ENCODE assay signal across 11 cellular contexts in the genomic region with DNA sequence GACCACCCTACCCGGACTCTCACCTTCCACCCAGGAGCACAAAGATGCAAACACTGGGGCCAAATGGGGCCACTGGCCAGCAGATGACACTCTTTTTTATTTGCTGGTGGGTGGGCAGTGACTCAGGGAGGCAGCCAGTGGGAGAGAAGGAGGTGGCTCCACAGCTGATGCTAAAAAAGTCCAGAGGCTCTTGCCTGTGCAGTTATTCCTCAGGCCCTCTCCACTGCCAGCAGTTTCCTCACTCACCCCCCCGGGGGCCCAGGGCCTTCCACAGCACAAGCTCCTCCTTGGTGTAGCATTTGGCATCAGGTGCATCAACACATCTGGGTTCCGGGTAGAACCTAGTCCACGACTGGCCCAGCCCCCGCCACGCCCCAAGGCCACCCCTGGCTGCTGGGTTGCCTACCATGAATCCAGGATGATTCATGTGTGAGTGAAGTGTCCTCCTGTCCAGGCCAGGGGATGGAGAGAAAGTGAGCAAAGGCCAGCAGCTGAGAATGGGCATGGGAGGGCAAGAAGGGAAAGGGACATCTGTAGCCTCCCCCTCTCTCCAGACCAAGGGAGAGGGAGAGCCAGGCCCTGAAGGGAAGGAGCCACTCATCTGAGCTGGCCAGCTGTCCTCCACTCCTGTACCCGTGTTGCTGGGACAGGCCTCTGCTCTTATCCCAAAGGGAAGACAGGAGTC. TPM values are rescaled to one million over a fixed set of nuclear protein-coding genes. Genes with fewer than 3 reads are reported as not detected.
DNase-seq lines count a peak whose midpoint lies in the region; ATAC-seq and TF ChIP-seq lines count a peak whose summit lies in the region.
"Had no signal": no experiment of that assay in that cellular context is flagged by ENCODE, and none has a peak within 500 bp of the region (broad histone marks: within the 10 kb centered on the region; RNA-seq: fewer than 3 reads in every experiment).

No MANE protein-coding gene starts in this region.

- H3K79me2 ChIP-seq in smooth muscle cell (ENCODE audit: low read depth), result no peaks in the 10 kb centered on the region

- H2AFZ ChIP-seq in smooth muscle cell (ENCODE audit: low read depth), result no peak overlapping the region

- ATAC-seq in HG02981 (IDR thresholded peaks at IDR 0.05; ENCODE audit: unreplicated experiment) (no peak), HG02884 (IDR thresholded peaks at IDR 0.05; ENCODE audit: unreplicated experiment) (no peak), body of pancreas (no peak)

- TF ChIP-seq POLR2A in adrenal gland (IDR thresholded peaks at IDR 0.05) (no peak), body of pancreas (IDR thresholded peaks at IDR 0.05) (no peak)

- H4K20me1 ChIP-seq in smooth muscle cell (ENCODE audit: low read depth), result no peaks in the 10 kb centered on the region

- no peak overlapping the region for H3K9ac ChIP-seq in HUES48 (ENCODE audit: low read depth, low read length)
- peak overlapping the region; percentile 48; the same call in 1 of the 2 replicates for H3K9ac ChIP-seq in iPS-20b (ENCODE audit: low read depth, low read length)
- no peak overlapping the region for H3K9ac ChIP-seq in smooth muscle cell (ENCODE audit: low read depth)

- 24 to 63% (median 31%) methylated on average over 5 to 7 of the region's 7 CpGs for WGBS in adrenal gland, 4 donors
- 55% methylated on average over 7 of the region's 7 CpGs for WGBS in smooth muscle cell (ENCODE audit: low lambda C conversion rate)
- WGBS in body of pancreas, 2 donors, result 14 to 29% methylated on average over 4 to 7 of the region's 7 CpGs

- H3K27ac ChIP-seq in HUES48 (ENCODE audit: low read depth, low read length) (no peak overlapping the region), adrenal gland (peak overlapping the region in 1 of 5 donors; percentile 54), iPS-20b (ENCODE audit: low read length) (no peak overlapping the region), smooth muscle cell (ENCODE audit: low read depth) (no peak overlapping the region), body of pancreas (no peak overlapping the region)

- H3K9me3 ChIP-seq in HUES48 (ENCODE audit: control insufficient read depth, insufficient read depth, low read length) (no peaks in the 10 kb centered on the region), adrenal gland (replicated peaks in 1 of 3) (no peaks in the 10 kb centered on the region), iPS-20b (ENCODE audit: insufficient read depth, low read depth, low read length) (no peaks in the 10 kb centered on the region), smooth muscle cell (replicated peaks; ENCODE audit: low read depth) (no peaks in the 10 kb centered on the region), body of pancreas (no peaks in the 10 kb centered on the region)

- H3F3A ChIP-seq in smooth muscle cell (ENCODE audit: low read depth), result peaks cover 10% of the 10 kb centered on the region

- H3K4me2 ChIP-seq in smooth muscle cell, result peak overlapping the region; percentile 95

- intact Hi-C loops in adrenal gland (cut with DNase I) (loop anchor here (10.0 kb wide), 1 partner anchor 195 kb away; no protein-coding TSS in a partner anchor), body of pancreas (cut with DNase I) (no loop called here)

- H3K27me3 ChIP-seq in HUES48 (ENCODE audit: control insufficient read depth, insufficient read depth, low read length) (peaks cover 63% of the 10 kb centered on the region), adrenal gland (peaks cover 19% of the 10 kb centered on the region), iPS-20b (ENCODE audit: insufficient read depth, low read length) (peaks cover 80% of the 10 kb centered on the region), smooth muscle cell (ENCODE audit: low read depth) (peaks cover 23% of the 10 kb centered on the region), body of pancreas (peaks cover 0 to 25% of the 10 kb centered on the region in 2 donors)

- no peaks in the 10 kb centered on the region for H3K36me3 ChIP-seq in HUES48 (ENCODE audit: control insufficient read depth, insufficient read depth, low read length)
- H3K36me3 ChIP-seq in adrenal gland (replicated peaks in 1 of 2), result no peaks in the 10 kb centered on the region
- no peaks in the 10 kb centered on the region for H3K36me3 ChIP-seq in iPS-20b (ENCODE audit: insufficient read depth, low read depth, low read length)
- no peaks in the 10 kb centered on the region for H3K36me3 ChIP-seq in smooth muscle cell (ENCODE audit: low read depth)
- H3K36me3 ChIP-seq in body of pancreas (replicated peaks in 1 of 2; ENCODE audit: insufficient read depth in 1 of 2, low read depth in 2 of 2), result no peaks in the 10 kb centered on the region

- TF ChIP-seq CTCF in adrenal gland (IDR thresholded peaks at IDR 0.05), result no peak
- TF ChIP-seq CTCF in smooth muscle cell (IDR thresholded peaks at IDR 0.05; ENCODE audit: borderline replicate concordance, insufficient read depth, poor library complexity, severe bottlenecking), result no peak
- no peak for TF ChIP-seq CTCF in body of pancreas (IDR thresholded peaks at IDR 0.05)

- H3K4me3 ChIP-seq in HUES48 (ENCODE audit: low read depth, low read length) (peak overlapping the region; percentile 61), adrenal gland (no peak overlapping the region), iPS-20b (ENCODE audit: low read length) (peak overlapping the region; percentile 81; the same call in 1 of the 2 replicates), smooth muscle cell (no peak overlapping the region), body of pancreas (no peak overlapping the region)

- peak in 5 of 7 donors; percentile 40 to 77 (median 55) for DNase-seq in adrenal gland
- DNase-seq in smooth muscle cell (lab: John Stamatoyannopoulos, UW; ENCODE audit: unreplicated experiment), result no peak
- no peak for DNase-seq in AG08396 (ENCODE audit: low spot score)
- no peak for DNase-seq in body of pancreas
- DNase-seq: Kasumi-1, naive B cell had no signal

- peaks cover 39% of the 10 kb centered on the region for H3K4me1 ChIP-seq in HUES48 (ENCODE audit: control insufficient read depth, insufficient read depth, low read length)
- peaks cover 0 to 12% of the 10 kb centered on the region in 2 donors for H3K4me1 ChIP-seq in adrenal gland (replicated peaks in 1 of 2)
- H3K4me1 ChIP-seq in iPS-20b (ENCODE audit: insufficient read depth, low read length), result peaks cover 34% of the 10 kb centered on the region; the same call in 1 of the 2 replicates
- H3K4me1 ChIP-seq in smooth muscle cell (ENCODE audit: low read depth), result peaks cover 32% of the 10 kb centered on the region
- peaks cover 25% of the 10 kb centered on the region for H3K4me1 ChIP-seq in body of pancreas

RNA-seq across cellular contexts. Expression of a gene that starts 1.7 kb away (rescaled TPM):
- total RNA-seq in adrenal gland (10 to 100 TPM in 1 of 8 donors, 1 to 10 TPM in 7; 1.1 to 10.7 (median 4.5) TPM), smooth muscle cell (12.9 and 13.3 TPM in 2 replicates), body of pancreas (1 to 10 TPM; 3.6 to 5.3 TPM)
- polyA plus RNA-seq in adrenal gland (10 to 100 TPM in 1 of 3 donors, 1 to 10 TPM in 2; 4.5 to 18.7 (median 6.8) TPM), smooth muscle cell (32.1 and 37.7 TPM in 2 replicates)
- total RNA-seq: RPMI7951 had no signal

RNA-seq across cellular contexts. Expression of a gene that starts 11.0 kb away (rescaled TPM):
- total RNA-seq in adrenal gland (10 to 100 TPM in 7 of 8 donors, 1 to 10 TPM in 1; 8.8 to 26.5 (median 15.6) TPM), smooth muscle cell (3.4 and 6.2 TPM in 2 replicates), body of pancreas (1 to 10 TPM; 4.9 to 7.6 TPM)
- polyA plus RNA-seq in adrenal gland (10 to 100 TPM in 2 of 3 donors, 1 to 10 TPM in 1; 2.2 to 23.3 (median 14.9) TPM), smooth muscle cell (7.8 and 11.7 TPM in 2 replicates)

RNA-seq across cellular contexts. Expression of a gene that starts 44.4 kb away (rescaled TPM):
- total RNA-seq in adrenal gland (under 1 TPM in 6 of 8 donors, not detected in 2; 0.23 to 0.74 (median 0.39) TPM), smooth muscle cell (1.7 and 2.6 TPM in 2 replicates), body of pancreas (not detected)
- polyA plus RNA-seq in adrenal gland (1 to 10 TPM in 2 of 3 donors, under 1 TPM in 1; 0.53 to 7.8 (median 2.1) TPM), smooth muscle cell (6.5 and 16.6 TPM in 2 replicates)

RNA-seq across cellular contexts. Expression of a gene that starts 48.4 kb away (rescaled TPM):
- 10 to 100 TPM; 34.1 to 62.3 (median 52.5) TPM for total RNA-seq in adrenal gland
- 10 to 100 TPM; 15.5 to 57.4 (median 50.8) TPM for polyA plus RNA-seq in adrenal gland
- total RNA-seq in smooth muscle cell, result 17.3 and 23.4 TPM in 2 replicates
- polyA plus RNA-seq in smooth muscle cell, result 24.2 and 27.0 TPM in 2 replicates
- 10 to 100 TPM in 1 of 2 donors, 1 to 10 TPM in 1; 8.8 to 39.6 TPM for total RNA-seq in body of pancreas

Comparison
In these comparisons a context has a peak if more than half of its experiments do, and no peak if none do; other contexts are left out.
1. H3K4me3 ChIP-seq: peak in HUES48 (single experiment) and iPS-20b (single experiment); none in adrenal gland (0 of 4), smooth muscle cell (single experiment) and body of pancreas (0 of 2).
2. DNase-seq: peak in adrenal gland (5 of 7); none in smooth muscle cell (single experiment), AG08396 (single experiment) and body of pancreas (0 of 4).